Comparison of ENCODE assay signal across 24 cellular contexts in genomic region chr11:124172599-124172998, GRCh38. TPM values are rescaled to one million over a fixed set of nuclear protein-coding genes. Genes with fewer than 3 reads are reported as not detected.
A peak's percentile ranks its signal among the peaks of the same experiment; 100 is the strongest.
DNase-seq lines count a peak whose midpoint lies in the region; ATAC-seq, FAIRE-seq and TF ChIP-seq lines count a peak whose summit lies in the region.
"Had no signal": no experiment of that assay in that cellular context is flagged by ENCODE, and none has a peak within 500 bp of the region (broad histone marks: within the 10 kb centered on the region; RNA-seq: fewer than 3 reads in every experiment).

No MANE protein-coding gene starts in this region.

- no peaks in the 10 kb centered on the region for H4K20me1 ChIP-seq in neural progenitor cell (ENCODE audit: low read depth)
- H4K20me1 ChIP-seq: BLaER1 had no signal

- no peak for TF ChIP-seq CTCF in neural progenitor cell (IDR thresholded peaks at IDR 0.05)
- TF ChIP-seq CTCF in HFFc6 (IDR thresholded peaks at IDR 0.05), result no peak

- peaks cover 6% of the 10 kb centered on the region for H3K27me3 Mint-ChIP-seq in neural progenitor cell (ENCODE audit: insufficient read depth, low read depth)
- no peaks in the 10 kb centered on the region for H3K27me3 Mint-ChIP-seq in HFFc6 (ENCODE audit: insufficient read depth)

- ATAC-seq in GM21447 (IDR thresholded peaks at IDR 0.05; ENCODE audit: unreplicated experiment), result no peak
- no peak for ATAC-seq in GM19351 (IDR thresholded peaks at IDR 0.05; ENCODE audit: unreplicated experiment)
- ATAC-seq: CD8-positive, alpha-beta T cell; GM23338; HCT116 had no signal

- H3K4me1 ChIP-seq in neural progenitor cell, result peaks cover 31% of the 10 kb centered on the region
- H3K4me1 ChIP-seq: BLaER1, Caco-2 had no signal

- H3K36me3 ChIP-seq in neural progenitor cell, result no peaks in the 10 kb centered on the region
- H3K36me3 ChIP-seq: BLaER1 had no signal

- H3F3A ChIP-seq in neural progenitor cell (ENCODE audit: low read depth), result peaks cover 6% of the 10 kb centered on the region

- FAIRE-seq in islet of Langerhans (lab: Jason Lieb, UNC), result peak; percentile 73
- FAIRE-seq: A204.1, G401.6, GM12892 had no signal

- no peak overlapping the region for H3K4me3 ChIP-seq in neural progenitor cell
- H3K4me3 ChIP-seq: BLaER1, GM23338 had no signal

- no peaks in the 10 kb centered on the region for H3K9me3 ChIP-seq in neural progenitor cell (ENCODE audit: low read depth)
- H3K9me3 ChIP-seq: BLaER1, Caco-2 had no signal

- no peaks in the 10 kb centered on the region for H3K79me2 ChIP-seq in neural progenitor cell (ENCODE audit: low read depth)

- no peaks in the 10 kb centered on the region for H3K27me3 ChIP-seq in neural progenitor cell
- H3K27me3 ChIP-seq: BLaER1 had no signal

- peak; percentile 25 for DNase-seq in NCI-H2171 treated with DMSO at 0.1 percent for 48 hours (lab: John Stamatoyannopoulos, UW)
- DNase-seq in NCI-H2171 (lab: John Stamatoyannopoulos, UW), result no peak
- DNase-seq in neural progenitor cell (ENCODE audit: low spot score), result no peak
- DNase-seq in SIG-M5 treated with dmso at 0.1 percent for 504 hours (lab: John Stamatoyannopoulos, UW; ENCODE audit: unreplicated experiment), result no peak
- no peak for DNase-seq in HFFc6
- DNase-seq: Caco-2; CD4-positive, CD25-positive, alpha-beta regulatory T cell; CD8-positive, alpha-beta T cell; DMS153; DND-41; H9 had no signal

- no peak overlapping the region for H2AFZ ChIP-seq in neural progenitor cell (replicated peaks)
- H2AFZ ChIP-seq: GM23338 had no signal

- no peak overlapping the region for H3K4me2 ChIP-seq in neural progenitor cell
- H3K4me2 ChIP-seq: BLaER1, GM23338 had no signal

- H3K9me3 Mint-ChIP-seq in neural progenitor cell, result peaks cover 4% of the 10 kb centered on the region
- H3K9me3 Mint-ChIP-seq in HFFc6, result peaks cover 15% of the 10 kb centered on the region
- H3K9me3 Mint-ChIP-seq: CD8-positive, alpha-beta T cell had no signal

- H3K36me3 Mint-ChIP-seq in neural progenitor cell (peaks cover 2% of the 10 kb centered on the region), HFFc6 (ENCODE audit: low read depth) (no peaks in the 10 kb centered on the region; the same call in 1 of the 2 replicates)
- H3K36me3 Mint-ChIP-seq: CD4-positive, CD25-positive, alpha-beta regulatory T cell; CD8-positive, alpha-beta T cell had no signal

- H3K9ac ChIP-seq in neural progenitor cell, result no peak overlapping the region
- H3K9ac ChIP-seq: BLaER1 had no signal

- H3K4me1 Mint-ChIP-seq in neural progenitor cell (peaks cover 43% of the 10 kb centered on the region), HFFc6 (ENCODE audit: low read depth) (no peaks in the 10 kb centered on the region)
- H3K4me1 Mint-ChIP-seq: B cell; CD4-positive, CD25-positive, alpha-beta regulatory T cell had no signal

- H3K4me3 Mint-ChIP-seq in neural progenitor cell, result no peak overlapping the region
- H3K4me3 Mint-ChIP-seq in HFFc6, result no peak overlapping the region
- H3K4me3 Mint-ChIP-seq: B cell; CD4-positive, CD25-positive, alpha-beta regulatory T cell; CD8-positive, alpha-beta T cell; GM23338; H9 had no signal

- H3K27ac Mint-ChIP-seq in neural progenitor cell, result peak overlapping the region; percentile 36
- H3K27ac Mint-ChIP-seq in HFFc6, result no peak overlapping the region
- H3K27ac Mint-ChIP-seq: B cell; CD4-positive, CD25-positive, alpha-beta regulatory T cell; CD8-positive, alpha-beta T cell; GM23338; H9 had no signal

- no peak overlapping the region for H3K27ac ChIP-seq in neural progenitor cell
- H3K27ac ChIP-seq: 22Rv1, BLaER1, C4-2B had no signal

RNA-seq across cellular contexts. Expression of gene OR10D3, which starts 10.5 kb away (rescaled TPM):
- not detected in 2 replicates for total RNA-seq in neural progenitor cell (ENCODE audit: low replicate concordance)
- total RNA-seq in HFFc6 (2021; fragmentation: NEBNext Ultra II Directional; extraction: Animal tissue kit (Norgen Biotek cat#: 25700)), result not detected
- total RNA-seq: B cell; Caco-2; CD4-positive, CD25-positive, alpha-beta regulatory T cell; CD8-positive, alpha-beta T cell; GM23338; H4; H9 had no signal

RNA-seq across cellular contexts. Expression of gene VWA5A, which starts 57.3 kb away (rescaled TPM):
- 24.5 and 27.3 TPM in 2 replicates for total RNA-seq in neural progenitor cell (ENCODE audit: low replicate concordance)
- total RNA-seq in HFFc6 (2021; fragmentation: NEBNext Ultra II Directional; extraction: Animal tissue kit (Norgen Biotek cat#: 25700)), result under 1 TPM in 1 of 6 experiments, not detected in 5; 0.14 TPM

Comparison
In these comparisons a context has a peak if more than half of its experiments do, and no peak if none do; other contexts are left out.
1. RNA of gene VWA5A, which starts 57.3 kb away (total RNA-seq): 24.5 to 27.3 TPM in neural progenitor cell; 0.14 TPM in HFFc6; every median in the first group is over 10 times any median in the second.